ENCODE assay signal across 9 cellular contexts in the genomic region with DNA sequence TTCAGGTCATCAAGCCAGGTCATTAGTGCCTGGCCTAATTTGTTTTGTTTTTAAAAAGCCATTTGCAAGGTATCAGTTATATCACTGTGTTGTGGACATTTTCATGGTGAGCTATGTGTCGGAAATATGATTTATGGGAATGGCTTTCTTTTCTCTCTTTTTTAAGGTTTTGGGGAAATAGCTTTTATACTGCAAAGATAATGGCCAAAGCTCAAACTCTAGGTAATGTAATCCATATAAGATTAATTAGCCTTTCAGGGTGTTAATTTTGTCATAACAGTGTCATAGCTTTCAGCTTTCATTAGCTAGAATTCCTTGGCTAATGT. TPM values are rescaled to one million over a fixed set of nuclear protein-coding genes. Genes with fewer than 3 reads are reported as not detected.
DNase-seq lines count a peak whose midpoint lies in the region; ATAC-seq and TF ChIP-seq lines count a peak whose summit lies in the region.
"Had no signal": no experiment of that assay in that cellular context is flagged by ENCODE, and none has a peak within 500 bp of the region (broad histone marks: within the 10 kb centered on the region; RNA-seq: fewer than 3 reads in every experiment).

No MANE protein-coding gene starts in this region.

- no peak for TF ChIP-seq CTCF in liver (IDR thresholded peaks at IDR 0.05; ENCODE audit: low read depth, low read length, missing input control)
- no peak for TF ChIP-seq CTCF in suprapubic skin (IDR thresholded peaks at IDR 0.05)

- H3K36me3 ChIP-seq in liver (ENCODE audit: control insufficient read depth in 4 of 4, insufficient read depth in 3 of 4, low read depth in 1 of 4, low read length in 3 of 4) (no peaks in the 10 kb centered on the region), suprapubic skin (no peaks in the 10 kb centered on the region)

- H3K4me1 ChIP-seq in liver (ENCODE audit: control insufficient read depth in 4 of 4, insufficient read depth in 4 of 4, low read length in 3 of 4) = peaks cover 4 to 25% (median 7%) of the 10 kb centered on the region in 4 donors
- peaks cover 58% of the 10 kb centered on the region for H3K4me1 ChIP-seq in suprapubic skin

- no peaks in the 10 kb centered on the region for H3K27me3 Mint-ChIP-seq in T-helper 1 cell treated with Interleukin-12 subunit alpha and Interleukin-12 subunit beta and Interleukin-4 antibody, amounts not matched to agents 30 μg/mL and 1 μg/mL, for 36 hours (ENCODE audit: low read depth)
- no peaks in the 10 kb centered on the region for H3K27me3 Mint-ChIP-seq in activated naive CD8-positive, alpha-beta T cell

- 80% methylated on average over 1 of the region's 1 CpG for WGBS in liver
- WGBS in suprapubic skin = 48% methylated on average over 1 of the region's 1 CpG

- peaks cover 3% of the 10 kb centered on the region for H3K9me3 Mint-ChIP-seq in T-helper 1 cell treated with Interleukin-12 subunit alpha and Interleukin-12 subunit beta and Interleukin-4 antibody, amounts not matched to agents 30 μg/mL and 1 μg/mL, for 36 hours
- H3K9me3 Mint-ChIP-seq in activated naive CD8-positive, alpha-beta T cell (ENCODE audit: low read depth) = no peaks in the 10 kb centered on the region
- H3K9me3 Mint-ChIP-seq: WTC11 had no signal

- H3K27me3 ChIP-seq in liver (ENCODE audit: control insufficient read depth in 4 of 4, insufficient read depth in 4 of 4, low read length in 3 of 4) (no peaks in the 10 kb centered on the region), suprapubic skin (no peaks in the 10 kb centered on the region)

- no peak for ATAC-seq in HG03039 (IDR thresholded peaks at IDR 0.05; ENCODE audit: unreplicated experiment)

- no peaks in the 10 kb centered on the region for H3K9me3 ChIP-seq in liver (ENCODE audit: control insufficient read depth in 4 of 4, low read length in 3 of 4)
- H3K9me3 ChIP-seq in suprapubic skin = no peaks in the 10 kb centered on the region

- H3K4me1 Mint-ChIP-seq in T-helper 1 cell treated with Interleukin-12 subunit alpha and Interleukin-12 subunit beta and Interleukin-4 antibody, amounts not matched to agents 30 μg/mL and 1 μg/mL, for 36 hours (ENCODE audit: low read depth) = peaks cover 58% of the 10 kb centered on the region
- H3K4me1 Mint-ChIP-seq in activated naive CD8-positive, alpha-beta T cell (ENCODE audit: low read depth) = peaks cover 79% of the 10 kb centered on the region

- H3K9ac ChIP-seq in liver (ENCODE audit: low read depth in 1 of 2, low read length in 2 of 2) = peak overlapping the region; percentile 99

- TF ChIP-seq EP300 in suprapubic skin (IDR thresholded peaks at IDR 0.05) = no peak

- TF ChIP-seq POLR2A in suprapubic skin (IDR thresholded peaks at IDR 0.05) = no peak

- peak overlapping the region in 1 of 3 donors; percentile 64 for H3K4me3 ChIP-seq in liver (ENCODE audit: low read depth in 1 of 3, low read length in 3 of 3)
- peak overlapping the region; percentile 41 for H3K4me3 ChIP-seq in suprapubic skin

- no peak for TF ChIP-seq RAD21 in liver (IDR thresholded peaks at IDR 0.05)

- H3K36me3 Mint-ChIP-seq in T-helper 1 cell treated with Interleukin-12 subunit alpha and Interleukin-12 subunit beta and Interleukin-4 antibody, amounts not matched to agents 30 μg/mL and 1 μg/mL, for 36 hours (ENCODE audit: low read depth) = peaks cover 5% of the 10 kb centered on the region
- peaks cover 3% of the 10 kb centered on the region for H3K36me3 Mint-ChIP-seq in activated naive CD8-positive, alpha-beta T cell
- H3K36me3 Mint-ChIP-seq: WTC11 had no signal

- no peak for DNase-seq in T-helper 1 cell
- DNase-seq in suprapubic skin (ENCODE audit: low spot score in 2 of 2) = no peak
- DNase-seq in LoVo (ENCODE audit: low spot score) = no peak
- DNase-seq in amygdala (lab: John Stamatoyannopoulos, UW) = no peak

- H3K27ac Mint-ChIP-seq in T-helper 1 cell treated with Interleukin-12 subunit alpha and Interleukin-12 subunit beta and Interleukin-4 antibody, amounts not matched to agents 30 μg/mL and 1 μg/mL, for 36 hours = peak overlapping the region; percentile 98
- H3K27ac Mint-ChIP-seq in activated naive CD8-positive, alpha-beta T cell = peak overlapping the region; percentile 99

- peak overlapping the region; percentile 84 for H3K4me3 Mint-ChIP-seq in T-helper 1 cell treated with Interleukin-12 subunit alpha and Interleukin-12 subunit beta and Interleukin-4 antibody, amounts not matched to agents 30 μg/mL and 1 μg/mL, for 36 hours
- H3K4me3 Mint-ChIP-seq in activated naive CD8-positive, alpha-beta T cell = peak overlapping the region; percentile 90
- H3K4me3 Mint-ChIP-seq: WTC11 had no signal

- H3K27ac ChIP-seq in liver (ENCODE audit: low read depth in 1 of 2, low read length in 2 of 2) = peak overlapping the region; percentile 93 to 95
- H3K27ac ChIP-seq in suprapubic skin = peak overlapping the region; percentile 90

TF ChIP-seq in liver, 16 proteins besides CTCF, POLR2A, EP300 and RAD21:
- no peak for TF ChIP-seq FOXA1 (IDR thresholded peaks at IDR 0.05)
- TF ChIP-seq, protein P1, sequence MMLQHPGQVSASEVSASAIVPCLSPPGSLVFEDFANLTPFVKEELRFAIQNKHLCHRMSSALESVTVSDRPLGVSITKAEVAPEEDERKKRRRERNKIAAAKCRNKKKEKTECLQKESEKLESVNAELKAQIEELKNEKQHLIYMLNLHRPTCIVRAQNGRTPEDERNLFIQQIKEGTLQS (IDR thresholded peaks at IDR 0.05) = no peak

RNA-seq across cellular contexts. Expression of a gene that starts 45.8 kb away (rescaled TPM):
- total RNA-seq in liver (10 to 100 TPM; 64.0 to 87.9 TPM), suprapubic skin (100 to 1,000 TPM; 189 to 236 (median 222) TPM)
- polyA plus RNA-seq in liver = 100 to 1,000 TPM in 1 of 2 donors, 10 to 100 TPM in 1; 88.0 to 202 TPM

RNA-seq across cellular contexts. Expression of a gene that starts 57.7 kb away (rescaled TPM):
- total RNA-seq in liver (10 to 100 TPM; 18.5 to 20.6 TPM), suprapubic skin (10 to 100 TPM; 12.4 to 21.6 (median 15.3) TPM)
- 1 to 10 TPM; 8.1 to 8.8 TPM for polyA plus RNA-seq in liver
